In the genomic region with DNA sequence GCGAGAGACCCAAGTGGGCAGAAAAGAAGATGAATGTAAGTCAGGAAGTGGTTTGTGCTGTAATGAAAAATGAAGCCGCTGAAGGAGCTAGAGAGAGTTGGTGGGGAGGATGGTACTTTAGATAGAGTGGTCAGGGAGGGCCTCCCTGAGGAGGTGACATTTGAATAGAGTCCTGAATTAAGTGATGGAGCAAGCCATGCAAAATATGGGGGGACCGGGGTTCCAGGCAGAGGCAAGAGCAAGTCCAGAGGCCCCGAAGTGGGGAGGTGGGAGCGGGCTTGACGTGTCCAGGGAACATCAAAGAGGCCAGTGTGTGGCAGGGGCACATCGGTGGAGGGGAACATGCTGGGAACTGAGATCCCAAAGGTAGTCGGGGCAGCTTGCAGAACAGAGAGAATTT, we compare ENCODE assay signal across 1 cellular context.
A peak's percentile ranks its signal among the peaks of the same experiment; 100 is the strongest.
TF ChIP-seq lines count a peak whose summit lies in the region.

No MANE protein-coding gene starts in this region.

TF ChIP-seq in K562, 482 proteins besides CTCF, POLR2A, EP300 and RAD21:
- TF ChIP-seq TARDBP (IDR thresholded peaks at IDR 0.05) (no peak), ZNF124 (CRISPR knock-in tag; IDR thresholded peaks at IDR 0.05) (no peak), ZNF79 (CRISPR knock-in tag; IDR thresholded peaks at IDR 0.05; ENCODE audit: low read depth) (no peak), SMARCA5 (IDR thresholded peaks at IDR 0.05) (peak; percentile 93), SRF (CRISPR knock-in tag; IDR thresholded peaks at IDR 0.05) (no peak), HEY1 (CRISPR knock-in tag; IDR thresholded peaks at IDR 0.05; ENCODE audit: borderline replicate concordance) (no peak), ZNF668 (CRISPR knock-in tag; IDR thresholded peaks at IDR 0.05) (no peak), RBM25 (IDR thresholded peaks at IDR 0.05; ENCODE audit: low read depth, low read length, severe bottlenecking) (peak; percentile 68), GABPB1 (CRISPR knock-in tag; IDR thresholded peaks at IDR 0.05) (no peak), ZBTB17 (CRISPR knock-in tag; IDR thresholded peaks at IDR 0.05) (no peak), BCOR (IDR thresholded peaks at IDR 0.05) (peak; percentile 64), HDAC6 (IDR thresholded peaks at IDR 0.05; ENCODE audit: low read depth, low read length) (no peak), PTBP1 (IDR thresholded peaks at IDR 0.05; ENCODE audit: low read depth, low read length) (peak; percentile 80; the same call in 1 of the 2 replicates), ZNF174 (CRISPR knock-in tag; IDR thresholded peaks at IDR 0.05) (no peak), TBL1XR1 (IDR thresholded peaks at IDR 0.05; ENCODE audit: low read length in 2 of 2) (no peak), ARID3A (IDR thresholded peaks at IDR 0.05; ENCODE audit: borderline replicate concordance, low read depth, low read length) (no peak), ZC3H11A (IDR thresholded peaks at IDR 0.05; ENCODE audit: low read depth, low read length) (no peak), SREBF1 (IDR thresholded peaks at IDR 0.05; ENCODE audit: borderline replicate concordance, low read depth, low read length) (no peak), SMC3 (conservative IDR thresholded peaks at IDR 0.05; ENCODE audit: insufficient read depth, low read depth, low read length) (no peak), RNF2 (IDR thresholded peaks at IDR 0.05) (no peak), CBX2 (IDR thresholded peaks at IDR 0.05; ENCODE audit: insufficient read depth, low read length, poor library complexity, severe bottlenecking) (no peak), HDGF (IDR thresholded peaks at IDR 0.05) (no peak), HNRNPLL (IDR thresholded peaks at IDR 0.05; ENCODE audit: low read depth, low read length, poor library complexity, severe bottlenecking) (no peak), HOMEZ (CRISPR knock-in tag; IDR thresholded peaks at IDR 0.05) (no peak), ZNF436 (CRISPR knock-in tag; IDR thresholded peaks at IDR 0.05) (peak; percentile 65; the same call in 1 of the 2 replicates), SMAD4 (CRISPR knock-in tag; conservative IDR thresholded peaks at IDR 0.05) (no peak), CC2D1A (IDR thresholded peaks at IDR 0.05) (no peak), LARP7 (IDR thresholded peaks at IDR 0.05) (no peak), ZBTB33 (CRISPR knock-in tag; IDR thresholded peaks at IDR 0.05) (no peak), ZFP36 (IDR thresholded peaks at IDR 0.05; ENCODE audit: low read depth, low read length, partially characterized antibody) (peak; percentile 98), MAFK (IDR thresholded peaks at IDR 0.05; ENCODE audit: low read length) (no peak)
- TF ChIP-seq, protein P1, sequence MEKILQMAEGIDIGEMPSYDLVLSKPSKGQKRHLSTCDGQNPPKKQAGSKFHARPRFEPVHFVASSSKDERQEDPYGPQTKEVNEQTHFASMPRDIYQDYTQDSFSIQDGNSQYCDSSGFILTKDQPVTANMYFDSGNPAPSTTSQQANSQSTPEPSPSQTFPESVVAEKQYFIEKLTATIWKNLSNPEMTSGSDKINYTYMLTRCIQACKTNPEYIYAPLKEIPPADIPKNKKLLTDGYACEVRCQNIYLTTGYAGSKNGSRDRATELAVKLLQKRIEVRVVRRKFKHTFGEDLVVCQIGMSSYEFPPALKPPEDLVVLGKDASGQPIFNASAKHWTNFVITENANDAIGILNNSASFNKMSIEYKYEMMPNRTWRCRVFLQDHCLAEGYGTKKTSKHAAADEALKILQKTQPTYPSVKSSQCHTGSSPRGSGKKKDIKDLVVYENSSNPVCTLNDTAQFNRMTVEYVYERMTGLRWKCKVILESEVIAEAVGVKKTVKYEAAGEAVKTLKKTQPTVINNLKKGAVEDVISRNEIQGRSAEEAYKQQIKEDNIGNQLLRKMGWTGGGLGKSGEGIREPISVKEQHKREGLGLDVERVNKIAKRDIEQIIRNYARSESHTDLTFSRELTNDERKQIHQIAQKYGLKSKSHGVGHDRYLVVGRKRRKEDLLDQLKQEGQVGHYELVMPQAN (IDR thresholded peaks at IDR 0.05; ENCODE audit: borderline replicate concordance) = no peak
- TF ChIP-seq, protein P2, sequence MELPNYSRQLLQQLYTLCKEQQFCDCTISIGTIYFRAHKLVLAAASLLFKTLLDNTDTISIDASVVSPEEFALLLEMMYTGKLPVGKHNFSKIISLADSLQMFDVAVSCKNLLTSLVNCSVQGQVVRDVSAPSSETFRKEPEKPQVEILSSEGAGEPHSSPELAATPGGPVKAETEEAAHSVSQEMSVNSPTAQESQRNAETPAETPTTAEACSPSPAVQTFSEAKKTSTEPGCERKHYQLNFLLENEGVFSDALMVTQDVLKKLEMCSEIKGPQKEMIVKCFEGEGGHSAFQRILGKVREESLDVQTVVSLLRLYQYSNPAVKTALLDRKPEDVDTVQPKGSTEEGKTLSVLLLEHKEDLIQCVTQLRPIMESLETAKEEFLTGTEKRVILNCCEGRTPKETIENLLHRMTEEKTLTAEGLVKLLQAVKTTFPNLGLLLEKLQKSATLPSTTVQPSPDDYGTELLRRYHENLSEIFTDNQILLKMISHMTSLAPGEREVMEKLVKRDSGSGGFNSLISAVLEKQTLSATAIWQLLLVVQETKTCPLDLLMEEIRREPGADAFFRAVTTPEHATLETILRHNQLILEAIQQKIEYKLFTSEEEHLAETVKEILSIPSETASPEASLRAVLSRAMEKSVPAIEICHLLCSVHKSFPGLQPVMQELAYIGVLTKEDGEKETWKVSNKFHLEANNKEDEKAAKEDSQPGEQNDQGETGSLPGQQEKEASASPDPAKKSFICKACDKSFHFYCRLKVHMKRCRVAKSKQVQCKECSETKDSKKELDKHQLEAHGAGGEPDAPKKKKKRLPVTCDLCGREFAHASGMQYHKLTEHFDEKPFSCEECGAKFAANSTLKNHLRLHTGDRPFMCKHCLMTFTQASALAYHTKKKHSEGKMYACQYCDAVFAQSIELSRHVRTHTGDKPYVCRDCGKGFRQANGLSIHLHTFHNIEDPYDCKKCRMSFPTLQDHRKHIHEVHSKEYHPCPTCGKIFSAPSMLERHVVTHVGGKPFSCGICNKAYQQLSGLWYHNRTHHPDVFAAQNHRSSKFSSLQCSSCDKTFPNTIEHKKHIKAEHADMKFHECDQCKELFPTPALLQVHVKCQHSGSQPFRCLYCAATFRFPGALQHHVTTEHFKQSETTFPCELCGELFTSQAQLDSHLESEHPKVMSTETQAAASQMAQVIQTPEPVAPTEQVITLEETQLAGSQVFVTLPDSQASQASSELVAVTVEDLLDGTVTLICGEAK (IDR thresholded peaks at IDR 0.05) = no peak
- TF ChIP-seq, protein P2 (CRISPR knock-in tag; IDR thresholded peaks at IDR 0.05) = no peak
- TF ChIP-seq, protein P3, sequence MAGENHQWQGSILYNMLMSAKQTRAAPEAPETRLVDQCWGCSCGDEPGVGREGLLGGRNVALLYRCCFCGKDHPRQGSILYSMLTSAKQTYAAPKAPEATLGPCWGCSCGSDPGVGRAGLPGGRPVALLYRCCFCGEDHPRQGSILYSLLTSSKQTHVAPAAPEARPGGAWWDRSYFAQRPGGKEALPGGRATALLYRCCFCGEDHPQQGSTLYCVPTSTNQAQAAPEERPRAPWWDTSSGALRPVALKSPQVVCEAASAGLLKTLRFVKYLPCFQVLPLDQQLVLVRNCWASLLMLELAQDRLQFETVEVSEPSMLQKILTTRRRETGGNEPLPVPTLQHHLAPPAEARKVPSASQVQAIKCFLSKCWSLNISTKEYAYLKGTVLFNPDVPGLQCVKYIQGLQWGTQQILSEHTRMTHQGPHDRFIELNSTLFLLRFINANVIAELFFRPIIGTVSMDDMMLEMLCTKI (IDR thresholded peaks at IDR 0.05; ENCODE audit: partially characterized antibody) = no peak
- TF ChIP-seq, protein P4, sequence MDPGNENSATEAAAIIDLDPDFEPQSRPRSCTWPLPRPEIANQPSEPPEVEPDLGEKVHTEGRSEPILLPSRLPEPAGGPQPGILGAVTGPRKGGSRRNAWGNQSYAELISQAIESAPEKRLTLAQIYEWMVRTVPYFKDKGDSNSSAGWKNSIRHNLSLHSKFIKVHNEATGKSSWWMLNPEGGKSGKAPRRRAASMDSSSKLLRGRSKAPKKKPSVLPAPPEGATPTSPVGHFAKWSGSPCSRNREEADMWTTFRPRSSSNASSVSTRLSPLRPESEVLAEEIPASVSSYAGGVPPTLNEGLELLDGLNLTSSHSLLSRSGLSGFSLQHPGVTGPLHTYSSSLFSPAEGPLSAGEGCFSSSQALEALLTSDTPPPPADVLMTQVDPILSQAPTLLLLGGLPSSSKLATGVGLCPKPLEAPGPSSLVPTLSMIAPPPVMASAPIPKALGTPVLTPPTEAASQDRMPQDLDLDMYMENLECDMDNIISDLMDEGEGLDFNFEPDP (CRISPR knock-in tag; IDR thresholded peaks at IDR 0.05) = no peak
- TF ChIP-seq, protein P5, sequence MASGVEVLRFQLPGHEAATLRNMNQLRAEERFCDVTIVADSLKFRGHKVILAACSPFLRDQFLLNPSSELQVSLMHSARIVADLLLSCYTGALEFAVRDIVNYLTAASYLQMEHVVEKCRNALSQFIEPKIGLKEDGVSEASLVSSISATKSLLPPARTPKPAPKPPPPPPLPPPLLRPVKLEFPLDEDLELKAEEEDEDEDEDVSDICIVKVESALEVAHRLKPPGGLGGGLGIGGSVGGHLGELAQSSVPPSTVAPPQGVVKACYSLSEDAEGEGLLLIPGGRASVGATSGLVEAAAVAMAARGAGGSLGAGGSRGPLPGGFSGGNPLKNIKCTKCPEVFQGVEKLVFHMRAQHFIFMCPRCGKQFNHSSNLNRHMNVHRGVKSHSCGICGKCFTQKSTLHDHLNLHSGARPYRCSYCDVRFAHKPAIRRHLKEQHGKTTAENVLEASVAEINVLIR (CRISPR knock-in tag; IDR thresholded peaks at IDR 0.05) = no peak
- TF ChIP-seq, protein P6, sequence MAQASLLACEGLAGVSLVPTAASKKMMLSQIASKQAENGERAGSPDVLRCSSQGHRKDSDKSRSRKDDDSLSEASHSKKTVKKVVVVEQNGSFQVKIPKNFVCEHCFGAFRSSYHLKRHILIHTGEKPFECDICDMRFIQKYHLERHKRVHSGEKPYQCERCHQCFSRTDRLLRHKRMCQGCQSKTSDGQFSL (CRISPR knock-in tag; IDR thresholded peaks at IDR 0.05) = no peak
- TF ChIP-seq, protein P6 (tag; IDR thresholded peaks at IDR 0.05) = no peak
